In the genomic region with DNA sequence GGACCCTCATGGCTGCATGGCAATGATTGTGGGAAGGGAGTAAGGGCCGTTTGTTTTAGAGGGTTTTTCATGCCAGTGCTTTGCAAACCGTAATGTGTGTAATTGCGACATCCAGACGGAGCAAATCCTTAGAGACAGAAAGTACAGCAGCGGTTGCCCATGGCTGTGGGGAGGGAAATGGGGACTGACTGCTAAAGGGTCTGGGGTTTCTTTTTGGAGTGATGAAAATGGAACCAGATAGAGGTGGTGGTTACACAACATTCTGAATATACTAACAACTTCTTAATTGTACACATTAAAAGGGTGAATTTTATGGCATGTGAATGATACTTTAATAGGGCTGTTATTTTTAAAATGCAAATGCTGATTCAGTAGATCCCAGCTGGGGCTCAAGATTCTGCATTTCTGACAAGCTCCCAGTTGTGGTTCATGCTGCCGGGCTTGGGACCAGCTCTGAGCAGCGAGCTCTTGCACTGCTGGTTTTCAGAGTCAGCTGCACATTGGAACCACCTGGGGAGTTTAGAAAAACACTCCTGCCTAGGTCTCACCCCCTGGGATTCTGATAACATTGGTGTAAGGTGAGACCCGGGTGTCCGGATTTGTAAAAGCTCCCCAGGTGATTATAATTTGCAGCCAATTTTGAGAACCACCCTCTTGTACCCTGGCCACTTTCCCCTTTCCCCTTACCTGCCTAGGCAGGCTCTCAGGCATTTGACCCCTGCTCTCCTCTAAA, we compare ENCODE assay signal across 2 cellular contexts.
TF ChIP-seq lines count a peak whose summit lies in the region.

No MANE protein-coding gene starts in this region.

TF ChIP-seq in SK-N-SH, 30 proteins besides CTCF, POLR2A, EP300 and RAD21 (continued from another document):
- TF ChIP-seq FOXM1 (IDR thresholded peaks at IDR 0.05; ENCODE audit: low read depth): no peak
- TF ChIP-seq, protein P1, sequence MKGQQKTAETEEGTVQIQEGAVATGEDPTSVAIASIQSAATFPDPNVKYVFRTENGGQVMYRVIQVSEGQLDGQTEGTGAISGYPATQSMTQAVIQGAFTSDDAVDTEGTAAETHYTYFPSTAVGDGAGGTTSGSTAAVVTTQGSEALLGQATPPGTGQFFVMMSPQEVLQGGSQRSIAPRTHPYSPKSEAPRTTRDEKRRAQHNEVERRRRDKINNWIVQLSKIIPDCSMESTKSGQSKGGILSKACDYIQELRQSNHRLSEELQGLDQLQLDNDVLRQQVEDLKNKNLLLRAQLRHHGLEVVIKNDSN (IDR thresholded peaks at IDR 0.05; ENCODE audit: borderline replicate concordance, low read depth): no peak
- TF ChIP-seq MEF2A (IDR thresholded peaks at IDR 0.05; ENCODE audit: borderline replicate concordance, low read depth): no peak
- TF ChIP-seq FOSL2 (IDR thresholded peaks at IDR 0.05; ENCODE audit: borderline replicate concordance, low read depth): no peak
- TF ChIP-seq SIN3A (IDR thresholded peaks at IDR 0.05; ENCODE audit: borderline replicate concordance, low read depth, low read length): no peak
- no peak for TF ChIP-seq RFX5 (IDR thresholded peaks at IDR 0.05; ENCODE audit: low read length)
- no peak for TF ChIP-seq TAF1 (IDR thresholded peaks at IDR 0.05; ENCODE audit: borderline replicate concordance, low read depth, low read length)
- TF ChIP-seq GABPA (IDR thresholded peaks at IDR 0.05; ENCODE audit: low read depth): no peak
- TF ChIP-seq NRF1 (IDR thresholded peaks at IDR 0.05; ENCODE audit: low read depth, low read length): no peak
- TF ChIP-seq CHD2 (IDR thresholded peaks at IDR 0.05; ENCODE audit: low read length, partially characterized antibody): no peak
- no peak for TF ChIP-seq YY1 (IDR thresholded peaks at IDR 0.05; ENCODE audit: low read depth)
- TF ChIP-seq, protein P2, sequence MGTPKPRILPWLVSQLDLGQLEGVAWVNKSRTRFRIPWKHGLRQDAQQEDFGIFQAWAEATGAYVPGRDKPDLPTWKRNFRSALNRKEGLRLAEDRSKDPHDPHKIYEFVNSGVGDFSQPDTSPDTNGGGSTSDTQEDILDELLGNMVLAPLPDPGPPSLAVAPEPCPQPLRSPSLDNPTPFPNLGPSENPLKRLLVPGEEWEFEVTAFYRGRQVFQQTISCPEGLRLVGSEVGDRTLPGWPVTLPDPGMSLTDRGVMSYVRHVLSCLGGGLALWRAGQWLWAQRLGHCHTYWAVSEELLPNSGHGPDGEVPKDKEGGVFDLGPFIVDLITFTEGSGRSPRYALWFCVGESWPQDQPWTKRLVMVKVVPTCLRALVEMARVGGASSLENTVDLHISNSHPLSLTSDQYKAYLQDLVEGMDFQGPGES (IDR thresholded peaks at IDR 0.05; ENCODE audit: low read depth, low read length): no peak

TF ChIP-seq in SK-N-SH treated with all-trans-retinoic acid at 6 μM for 48 hours, 23 proteins besides CTCF, POLR2A, EP300 and RAD21 (continued from another document):
- TF ChIP-seq ZFP30 (CRISPR knock-in tag; IDR thresholded peaks at IDR 0.05) (no peak), ZNF70 (CRISPR knock-in tag; IDR thresholded peaks at IDR 0.05) (no peak), GLIS3 (CRISPR knock-in tag; IDR thresholded peaks at IDR 0.05) (no peak), ESRRG (CRISPR knock-in tag; IDR thresholded peaks at IDR 0.05) (no peak), ZC3H10 (CRISPR knock-in tag; IDR thresholded peaks at IDR 0.05) (no peak), SNAI2 (CRISPR knock-in tag; IDR thresholded peaks at IDR 0.05) (no peak), TCF4 (CRISPR knock-in tag; IDR thresholded peaks at IDR 0.05; ENCODE audit: borderline replicate concordance) (no peak), PPARA (CRISPR knock-in tag; IDR thresholded peaks at IDR 0.05; ENCODE audit: borderline replicate concordance) (no peak), ZNF8 (CRISPR knock-in tag; IDR thresholded peaks at IDR 0.05) (no peak), ARNTL (CRISPR knock-in tag; IDR thresholded peaks at IDR 0.05; ENCODE audit: borderline replicate concordance, low read depth) (no peak), BACH2 (CRISPR knock-in tag; IDR thresholded peaks at IDR 0.05; ENCODE audit: borderline replicate concordance) (no peak), CSDC2 (CRISPR knock-in tag; IDR thresholded peaks at IDR 0.05) (no peak), ZNF565 (CRISPR knock-in tag; conservative IDR thresholded peaks at IDR 0.05; ENCODE audit: low read depth) (no peak), OSR1 (CRISPR knock-in tag; IDR thresholded peaks at IDR 0.05) (no peak), ISL1 (CRISPR knock-in tag; IDR thresholded peaks at IDR 0.05) (no peak)
- TF ChIP-seq, protein P3, sequence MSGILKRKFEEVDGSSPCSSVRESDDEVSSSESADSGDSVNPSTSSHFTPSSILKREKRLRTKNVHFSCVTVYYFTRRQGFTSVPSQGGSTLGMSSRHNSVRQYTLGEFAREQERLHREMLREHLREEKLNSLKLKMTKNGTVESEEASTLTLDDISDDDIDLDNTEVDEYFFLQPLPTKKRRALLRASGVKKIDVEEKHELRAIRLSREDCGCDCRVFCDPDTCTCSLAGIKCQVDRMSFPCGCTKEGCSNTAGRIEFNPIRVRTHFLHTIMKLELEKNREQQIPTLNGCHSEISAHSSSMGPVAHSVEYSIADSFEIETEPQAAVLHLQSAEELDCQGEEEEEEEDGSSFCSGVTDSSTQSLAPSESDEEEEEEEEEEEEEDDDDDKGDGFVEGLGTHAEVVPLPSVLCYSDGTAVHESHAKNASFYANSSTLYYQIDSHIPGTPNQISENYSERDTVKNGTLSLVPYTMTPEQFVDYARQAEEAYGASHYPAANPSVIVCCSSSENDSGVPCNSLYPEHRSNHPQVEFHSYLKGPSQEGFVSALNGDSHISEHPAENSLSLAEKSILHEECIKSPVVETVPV (CRISPR knock-in tag; IDR thresholded peaks at IDR 0.05): no peak
- TF ChIP-seq, protein P4, sequence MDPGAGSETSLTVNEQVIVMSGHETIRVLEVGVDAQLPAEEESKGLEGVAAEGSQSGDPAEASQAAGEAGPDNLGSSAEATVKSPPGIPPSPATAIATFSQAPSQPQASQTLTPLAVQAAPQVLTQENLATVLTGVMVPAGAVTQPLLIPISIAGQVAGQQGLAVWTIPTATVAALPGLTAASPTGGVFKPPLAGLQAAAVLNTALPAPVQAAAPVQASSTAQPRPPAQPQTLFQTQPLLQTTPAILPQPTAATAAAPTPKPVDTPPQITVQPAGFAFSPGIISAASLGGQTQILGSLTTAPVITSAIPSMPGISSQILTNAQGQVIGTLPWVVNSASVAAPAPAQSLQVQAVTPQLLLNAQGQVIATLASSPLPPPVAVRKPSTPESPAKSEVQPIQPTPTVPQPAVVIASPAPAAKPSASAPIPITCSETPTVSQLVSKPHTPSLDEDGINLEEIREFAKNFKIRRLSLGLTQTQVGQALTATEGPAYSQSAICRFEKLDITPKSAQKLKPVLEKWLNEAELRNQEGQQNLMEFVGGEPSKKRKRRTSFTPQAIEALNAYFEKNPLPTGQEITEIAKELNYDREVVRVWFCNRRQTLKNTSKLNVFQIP (CRISPR knock-in tag; IDR thresholded peaks at IDR 0.05; ENCODE audit: borderline replicate concordance, low read depth): no peak
- TF ChIP-seq, protein P5, sequence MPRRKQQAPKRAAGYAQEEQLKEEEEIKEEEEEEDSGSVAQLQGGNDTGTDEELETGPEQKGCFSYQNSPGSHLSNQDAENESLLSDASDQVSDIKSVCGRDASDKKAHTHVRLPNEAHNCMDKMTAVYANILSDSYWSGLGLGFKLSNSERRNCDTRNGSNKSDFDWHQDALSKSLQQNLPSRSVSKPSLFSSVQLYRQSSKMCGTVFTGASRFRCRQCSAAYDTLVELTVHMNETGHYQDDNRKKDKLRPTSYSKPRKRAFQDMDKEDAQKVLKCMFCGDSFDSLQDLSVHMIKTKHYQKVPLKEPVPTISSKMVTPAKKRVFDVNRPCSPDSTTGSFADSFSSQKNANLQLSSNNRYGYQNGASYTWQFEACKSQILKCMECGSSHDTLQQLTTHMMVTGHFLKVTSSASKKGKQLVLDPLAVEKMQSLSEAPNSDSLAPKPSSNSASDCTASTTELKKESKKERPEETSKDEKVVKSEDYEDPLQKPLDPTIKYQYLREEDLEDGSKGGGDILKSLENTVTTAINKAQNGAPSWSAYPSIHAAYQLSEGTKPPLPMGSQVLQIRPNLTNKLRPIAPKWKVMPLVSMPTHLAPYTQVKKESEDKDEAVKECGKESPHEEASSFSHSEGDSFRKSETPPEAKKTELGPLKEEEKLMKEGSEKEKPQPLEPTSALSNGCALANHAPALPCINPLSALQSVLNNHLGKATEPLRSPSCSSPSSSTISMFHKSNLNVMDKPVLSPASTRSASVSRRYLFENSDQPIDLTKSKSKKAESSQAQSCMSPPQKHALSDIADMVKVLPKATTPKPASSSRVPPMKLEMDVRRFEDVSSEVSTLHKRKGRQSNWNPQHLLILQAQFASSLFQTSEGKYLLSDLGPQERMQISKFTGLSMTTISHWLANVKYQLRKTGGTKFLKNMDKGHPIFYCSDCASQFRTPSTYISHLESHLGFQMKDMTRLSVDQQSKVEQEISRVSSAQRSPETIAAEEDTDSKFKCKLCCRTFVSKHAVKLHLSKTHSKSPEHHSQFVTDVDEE (CRISPR knock-in tag; IDR thresholded peaks at IDR 0.05): no peak
- TF ChIP-seq, protein P6, sequence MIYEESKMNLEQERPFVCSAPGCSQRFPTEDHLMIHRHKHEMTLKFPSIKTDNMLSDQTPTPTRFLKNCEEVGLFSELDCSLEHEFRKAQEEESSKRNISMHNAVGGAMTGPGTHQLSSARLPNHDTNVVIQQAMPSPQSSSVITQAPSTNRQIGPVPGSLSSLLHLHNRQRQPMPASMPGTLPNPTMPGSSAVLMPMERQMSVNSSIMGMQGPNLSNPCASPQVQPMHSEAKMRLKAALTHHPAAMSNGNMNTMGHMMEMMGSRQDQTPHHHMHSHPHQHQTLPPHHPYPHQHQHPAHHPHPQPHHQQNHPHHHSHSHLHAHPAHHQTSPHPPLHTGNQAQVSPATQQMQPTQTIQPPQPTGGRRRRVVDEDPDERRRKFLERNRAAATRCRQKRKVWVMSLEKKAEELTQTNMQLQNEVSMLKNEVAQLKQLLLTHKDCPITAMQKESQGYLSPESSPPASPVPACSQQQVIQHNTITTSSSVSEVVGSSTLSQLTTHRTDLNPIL (CRISPR knock-in tag; IDR thresholded peaks at IDR 0.05; ENCODE audit: low read depth): no peak
